Comparison of ENCODE assay signal across 11 cellular contexts in the genomic region with DNA sequence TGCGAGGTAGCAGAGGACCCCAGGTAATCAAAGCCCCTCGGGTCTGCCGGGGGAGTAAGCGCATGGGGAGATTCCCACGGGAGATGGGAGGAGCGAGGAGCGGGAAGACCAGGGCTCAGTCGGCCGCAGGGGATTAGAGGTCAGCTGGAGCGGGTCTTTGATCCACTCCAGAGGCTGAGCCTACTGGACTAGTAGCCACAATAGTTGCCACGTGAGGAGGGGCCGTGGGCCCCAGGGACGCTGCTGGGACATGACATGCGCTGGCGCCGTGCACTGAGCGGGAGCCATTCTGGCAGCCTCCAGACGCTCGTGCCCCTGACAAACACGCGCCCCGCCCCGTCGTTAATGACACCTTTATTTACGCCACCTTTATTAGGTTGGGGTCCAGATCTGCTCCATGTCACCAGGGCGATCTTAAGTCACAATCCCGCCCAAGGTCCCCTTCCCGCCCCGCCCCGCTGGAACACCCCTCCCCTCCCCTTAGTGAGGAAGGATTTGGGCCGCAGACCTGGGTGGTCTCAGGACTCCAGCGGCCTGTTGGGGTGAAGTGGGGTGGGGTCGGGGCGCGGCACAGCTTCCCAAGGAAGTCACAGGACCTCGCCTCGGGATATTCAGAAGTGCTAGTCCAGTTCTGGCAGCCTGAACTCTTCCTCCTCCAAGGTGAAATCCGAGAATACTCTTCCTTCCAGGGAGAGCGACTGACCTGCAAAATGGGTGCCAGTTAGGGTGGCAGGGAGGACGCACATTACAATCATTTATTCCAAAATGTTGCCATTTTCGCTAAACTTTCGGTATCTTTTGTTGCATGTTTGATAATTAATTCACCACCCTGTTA. TPM values are rescaled to one million over a fixed set of nuclear protein-coding genes. Genes with fewer than 3 reads are reported as not detected.
DNase-seq lines count a peak whose midpoint lies in the region; ATAC-seq and TF ChIP-seq lines count a peak whose summit lies in the region.
"Had no signal": no experiment of that assay in that cellular context is flagged by ENCODE, and none has a peak within 500 bp of the region (broad histone marks: within the 10 kb centered on the region; RNA-seq: fewer than 3 reads in every experiment).

No MANE protein-coding gene starts in this region.

- peaks cover 5% of the 10 kb centered on the region for H3K27me3 ChIP-seq in rectal smooth muscle tissue (ENCODE audit: control insufficient read depth, insufficient read depth, low read length)

- no TSS peak for BruUV-seq in Calu3 (replicated peaks; lab: Mats Ljungman, UMichigan)

- peak overlapping the region; percentile 72 for H3K4me3 Mint-ChIP-seq in Calu3 (ENCODE audit: low read depth, unreplicated experiment)
- peak overlapping the region; percentile 48 for H3K4me3 Mint-ChIP-seq in activated CD4-positive, alpha-beta memory T cell treated with anti-CD3 and anti-CD28 coated beads, Interleukin-2, amount 10 ng/mL, durations not matched to agents 7 days and 5 days

- H3K4me1 ChIP-seq in rectal smooth muscle tissue (ENCODE audit: control insufficient read depth, insufficient read depth, low read length), result no peaks in the 10 kb centered on the region

- peaks cover 8% of the 10 kb centered on the region for H3K36me3 Mint-ChIP-seq in Calu3 (ENCODE audit: insufficient read depth, unreplicated experiment)
- no peaks in the 10 kb centered on the region for H3K36me3 Mint-ChIP-seq in activated CD4-positive, alpha-beta memory T cell treated with anti-CD3 and anti-CD28 coated beads, Interleukin-2, amount 10 ng/mL, durations not matched to agents 7 days and 5 days (ENCODE audit: low read depth)

- peak overlapping the region; percentile 20 for H3K27ac Mint-ChIP-seq in Calu3 (ENCODE audit: unreplicated experiment)
- peak overlapping the region; percentile 63 for H3K27ac Mint-ChIP-seq in activated CD4-positive, alpha-beta memory T cell treated with anti-CD3 and anti-CD28 coated beads, Interleukin-2, amount 10 ng/mL, durations not matched to agents 7 days and 5 days

- CTCF ChIA-PET in Calu3 (lab: Charles Lee), result interaction anchor here (1.0 to 1.5 kb wide), 3 partner anchors 12 to 47 kb away, joined by 3 to 4 read pairs (median 3); no protein-coding TSS in a partner anchor
- CTCF ChIA-PET in activated CD4-positive, alpha-beta memory T cell treated with anti-CD3 and anti-CD28 coated beads, Interleukin-2, amount 10 ng/mL, durations not matched to agents 7 days and 5 days (lab: Charles Lee), result interaction anchor here (1.5 to 2.0 kb wide), 2 partner anchors 10 to 16 kb away, joined by 4 to 17 read pairs; partner anchors contain the start of gene PPY

- no peaks in the 10 kb centered on the region for H3K36me3 ChIP-seq in rectal smooth muscle tissue (ENCODE audit: control insufficient read depth, insufficient read depth, low read length)

- no peak for DNase-seq in Calu3
- DNase-seq in activated CD4-positive, alpha-beta memory T cell treated with anti-CD3 and anti-CD28 coated beads, Interleukin-2, amount 10 ng/mL, durations not matched to agents 7 days and 5 days, result no peak
- peak; percentile 47 for DNase-seq in Right ventricle myocardium superior
- DNase-seq in HuH-7.5 (ENCODE audit: low spot score), result no peak
- DNase-seq in GF-D8 (lab: John Stamatoyannopoulos, UW), result no peak
- DNase-seq in G401 (ENCODE audit: low spot score), result no peak
- DNase-seq: foreskin melanocyte, NCI-H2107 had no signal

- TF ChIP-seq CTCF in Calu3 (IDR thresholded peaks at IDR 0.05; ENCODE audit: unreplicated experiment), result no peak

- peaks cover 21% of the 10 kb centered on the region for H3K4me1 Mint-ChIP-seq in Calu3 (ENCODE audit: low read depth, unreplicated experiment)
- peaks cover 36% of the 10 kb centered on the region for H3K4me1 Mint-ChIP-seq in activated CD4-positive, alpha-beta memory T cell treated with anti-CD3 and anti-CD28 coated beads, Interleukin-2, amount 10 ng/mL, durations not matched to agents 7 days and 5 days

- POLR2A ChIA-PET in activated CD4-positive, alpha-beta memory T cell treated with anti-CD3 and anti-CD28 coated beads, Interleukin-2, amount 10 ng/mL, durations not matched to agents 7 days and 5 days (lab: Charles Lee), result interaction anchor here (1.3 kb wide), 1 partner anchor 13 kb away, joined by 3 read pairs; no protein-coding TSS in a partner anchor

- no peak overlapping the region for H3K27ac ChIP-seq in rectal smooth muscle tissue (ENCODE audit: low read depth, low read length)

- in situ Hi-C loops in G401 (cut with HindIII; ENCODE audit: low sequenced_read_pairs), result no loop called here

- peaks cover 97% of the 10 kb centered on the region for H3K27me3 Mint-ChIP-seq in Calu3 (ENCODE audit: unreplicated experiment)
- H3K27me3 Mint-ChIP-seq in activated CD4-positive, alpha-beta memory T cell treated with anti-CD3 and anti-CD28 coated beads, Interleukin-2, amount 10 ng/mL, durations not matched to agents 7 days and 5 days, result no peaks in the 10 kb centered on the region

- ATAC-seq in Right ventricle myocardium superior (ENCODE audit: poor library complexity), result peak; percentile 72
- no peak for ATAC-seq in GM21619 (IDR thresholded peaks at IDR 0.05; ENCODE audit: unreplicated experiment)

- no peak overlapping the region for H3K9ac ChIP-seq in rectal smooth muscle tissue (ENCODE audit: low read length)

- intact Hi-C loops in Calu3 (cut with micrococcal nuclease; ENCODE audit: unreplicated experiment), result no loop called here
- intact Hi-C loops in Right ventricle myocardium superior (cut with DNase I), result no loop called here

- H3K9me3 Mint-ChIP-seq in Calu3 (ENCODE audit: low read depth, unreplicated experiment), result no peaks in the 10 kb centered on the region
- no peaks in the 10 kb centered on the region for H3K9me3 Mint-ChIP-seq in activated CD4-positive, alpha-beta memory T cell treated with anti-CD3 and anti-CD28 coated beads, Interleukin-2, amount 10 ng/mL, durations not matched to agents 7 days and 5 days

- peak overlapping the region; percentile 44 for H3K4me3 ChIP-seq in rectal smooth muscle tissue (ENCODE audit: low read length)

RNA-seq across cellular contexts. Expression of gene PPY, which starts 15.0 kb away (rescaled TPM):
- total RNA-seq in Calu3 (2022) (not detected in 2 replicates), Right ventricle myocardium superior (not detected)
- not detected for total RNA-seq in activated CD4-positive, alpha-beta memory T cell treated with anti-CD3 and anti-CD28 coated beads, Interleukin-2, amount 10 ng/mL, durations not matched to agents 7 days and 5 days
- not detected in 2 replicates for total RNA-seq in G401 (2014; rRNA removed; shearing (Covaris generic))
- total RNA-seq: activated CD8-positive, alpha-beta memory T cell treated with anti-CD3 and anti-CD28 coated beads for 36 hours had no signal

RNA-seq across cellular contexts. Expression of gene MPP2, which starts 20.0 kb away (rescaled TPM):
- total RNA-seq in Calu3 (2022) (5.5 and 6.7 TPM in 2 replicates), Right ventricle myocardium superior (17.1 TPM)
- total RNA-seq in activated CD4-positive, alpha-beta memory T cell treated with anti-CD3 and anti-CD28 coated beads, Interleukin-2, amount 10 ng/mL, durations not matched to agents 7 days and 5 days, result under 1 TPM; 0.48 to 0.65 TPM
- total RNA-seq in G401 (2014; rRNA removed; shearing (Covaris generic)), result 58.8 and 82.5 TPM in 2 replicates

RNA-seq across cellular contexts. Expression of gene PYY, which starts 26.4 kb away (rescaled TPM):
- total RNA-seq in Calu3 (2022), result not detected in 2 replicates
- total RNA-seq in activated CD4-positive, alpha-beta memory T cell treated with anti-CD3 and anti-CD28 coated beads, Interleukin-2, amount 10 ng/mL, durations not matched to agents 7 days and 5 days, result not detected
- not detected for total RNA-seq in Right ventricle myocardium superior
- total RNA-seq in G401 (2014; rRNA removed; shearing (Covaris generic)), result not detected in 2 replicates
- total RNA-seq: activated CD8-positive, alpha-beta memory T cell treated with anti-CD3 and anti-CD28 coated beads for 36 hours had no signal
